ENCODE assay signal across 1 cellular context in genomic region chr5:143403607-143404415, GRCh38.
A peak's percentile ranks its signal among the peaks of the same experiment; 100 is the strongest.
TF ChIP-seq lines count a peak whose summit lies in the region.

NR3C1 (minus strand) TSS chr5:143403686; CDS start chr5:143400839, 2,847 bp downstream.

TF ChIP-seq in IMR-90, 13 proteins besides CTCF, POLR2A, EP300 and RAD21 (continued from another document):
- TF ChIP-seq MAFK (IDR thresholded peaks at IDR 0.05; ENCODE audit: low read depth, low read length) (no peak), RCOR1 (IDR thresholded peaks at IDR 0.05; ENCODE audit: insufficient replicate concordance, low read length) (no peak), MAZ (IDR thresholded peaks at IDR 0.05; ENCODE audit: borderline replicate concordance, low read depth, low read length) (peak; percentile 85; the same call in 1 of the 2 replicates), CEBPB (IDR thresholded peaks at IDR 0.05; ENCODE audit: low read depth, low read length) (no peak), NFE2L2 (IDR thresholded peaks at IDR 0.05; ENCODE audit: low read depth, low read length) (no peak), USF2 (IDR thresholded peaks at IDR 0.05; ENCODE audit: low read depth, low read length) (no peak)
